Comparison of ENCODE assay signal across 30 cellular contexts in the genomic region with DNA sequence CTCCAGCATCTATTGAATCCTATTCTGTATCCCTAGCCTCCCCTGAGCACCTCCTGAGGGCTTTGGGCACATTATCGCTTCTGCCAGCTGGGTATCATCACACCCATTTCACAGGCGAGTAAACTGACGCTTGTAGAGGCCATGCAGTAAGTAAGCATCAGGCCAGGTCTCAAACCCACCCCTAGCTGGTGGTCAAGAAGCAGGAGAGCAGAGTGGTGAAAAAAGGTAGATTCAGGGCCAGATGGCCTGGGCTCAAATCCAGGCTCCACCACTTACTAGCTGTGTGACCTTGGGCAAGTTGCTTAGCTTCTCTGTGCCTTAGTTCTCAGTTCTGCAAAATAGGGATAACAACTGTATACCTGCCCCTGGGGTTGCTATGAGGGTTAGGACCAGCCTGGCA. TPM values are rescaled to one million over a fixed set of nuclear protein-coding genes. Genes with fewer than 3 reads are reported as not detected.
"Had no signal": no experiment of that assay in that cellular context is flagged by ENCODE, and none has a peak within 500 bp of the region (broad histone marks: within the 10 kb centered on the region; RNA-seq: fewer than 3 reads in every experiment).

No MANE protein-coding gene starts in this region.

- DNase-seq: naive thymus-derived CD8-positive, alpha-beta T cell; nephron progenitor cell; occipital lobe; ovary; posterior cingulate gyrus; psoas muscle; right cardiac atrium; spleen; stimulated activated CD4-positive, alpha-beta T cell treated with anti-CD3 and anti-CD28 coated beads, Interleukin-12 subunit alpha, Interleukin-12 subunit beta, amount 100 ng/mL, for 4 hours; stimulated activated CD4-positive, alpha-beta T cell treated with anti-CD3 and anti-CD28 coated beads, Interleukin-1b, Interleukin-23, amount 100 ng/mL, for 48 hours; stimulated activated CD4-positive, alpha-beta T cell treated with anti-CD3 and anti-CD28 coated beads, Interleukin-4, amount 100 ng/mL, for 1 hour; stimulated activated CD4-positive, alpha-beta T cell treated with anti-CD3 and anti-CD28 coated beads, Interleukin-4, amount 100 ng/mL, for 4 hours; stimulated activated CD8-positive, alpha-beta memory T cell treated with anti-CD3 and anti-CD28 coated beads, Interleukin-4, amount 100 ng/mL, for 48 hours; stimulated activated naive CD4-positive, alpha-beta T cell; stimulated activated naive CD8-positive, alpha-beta T cell treated with anti-CD3 and anti-CD28 coated beads, Interleukin-15, amount 100 ng/mL, for 72 hours; stimulated activated naive CD8-positive, alpha-beta T cell treated with anti-CD3 and anti-CD28 coated beads, Interleukin-15, Interleukin-2, amounts not matched to agents 100 U/mL and 50 U/mL, for 24 hours; substantia nigra; testis; tibial artery; transverse colon; upper lobe of right lung; uterus had no signal

- H3K9ac ChIP-seq: parathyroid adenoma had no signal

- ATAC-seq: naive thymus-derived CD8-positive, alpha-beta T cell; natural killer cell treated with Interleukin-12 subunit alpha and Interleukin-12 subunit beta and Interleukin-15 and Interleukin-18, amount 100 ng/mL, for 72 hours; psoas muscle; right cardiac atrium; sciatic nerve; stimulated activated memory B cell treated with anti-CD40 and anti-IgM and Interleukin-4, amounts not matched to agents 10 μg/mL and 1 μg/mL and 100 μg/mL, for 72 hours; stimulated activated naive CD8-positive, alpha-beta T cell treated with anti-CD3 and anti-CD28 coated beads, Interleukin-15, amount 100 ng/mL, for 72 hours; stimulated activated naive CD8-positive, alpha-beta T cell treated with anti-CD3 and anti-CD28 coated beads, Interleukin-15, Interleukin-2, amounts not matched to agents 100 U/mL and 50 U/mL, for 24 hours; upper lobe of right lung had no signal

- H3K79me2 ChIP-seq: parathyroid adenoma had no signal

- H3K9me3 ChIP-seq: ovary, psoas muscle, spleen, suprapubic skin, testis, tibial artery, transverse colon, upper lobe of right lung, uterus had no signal

- H3K36me3 ChIP-seq: ovary, spleen, suprapubic skin, tibial artery, transverse colon, upper lobe of right lung, uterus had no signal

- H3K27me3 ChIP-seq: ovary, testis, uterus had no signal

- H3K4me3 ChIP-seq: ovary, psoas muscle, skin epidermis, smooth muscle cell, spleen, suprapubic skin, testis, tibial artery, transverse colon, upper lobe of right lung, uterus had no signal

- H3K4me1 ChIP-seq: parathyroid adenoma, psoas muscle, spleen, suprapubic skin, testis, tibial artery, transverse colon, upper lobe of right lung, uterus had no signal

- H2AFZ ChIP-seq: parathyroid adenoma had no signal

- H3K27ac ChIP-seq: ovary, parathyroid adenoma, psoas muscle, skin epidermis, spleen, suprapubic skin, testis, tibial artery, transverse colon, upper lobe of right lung, uterus had no signal

- H3K4me2 ChIP-seq: smooth muscle cell had no signal

RNA-seq across cellular contexts. Expression of gene GRM4, which starts 19.9 kb away (rescaled TPM):
- total RNA-seq: naive thymus-derived CD8-positive, alpha-beta T cell; natural killer cell treated with Interleukin-12 subunit alpha and Interleukin-12 subunit beta and Interleukin-15 and Interleukin-18, amount 100 ng/mL, for 72 hours; neural crest cell; right cardiac atrium; sciatic nerve; smooth muscle cell; suprapubic skin; transverse colon had no signal
- polyA plus RNA-seq: naive thymus-derived CD8-positive, alpha-beta T cell; right cardiac atrium had no signal
